In the genomic region with DNA sequence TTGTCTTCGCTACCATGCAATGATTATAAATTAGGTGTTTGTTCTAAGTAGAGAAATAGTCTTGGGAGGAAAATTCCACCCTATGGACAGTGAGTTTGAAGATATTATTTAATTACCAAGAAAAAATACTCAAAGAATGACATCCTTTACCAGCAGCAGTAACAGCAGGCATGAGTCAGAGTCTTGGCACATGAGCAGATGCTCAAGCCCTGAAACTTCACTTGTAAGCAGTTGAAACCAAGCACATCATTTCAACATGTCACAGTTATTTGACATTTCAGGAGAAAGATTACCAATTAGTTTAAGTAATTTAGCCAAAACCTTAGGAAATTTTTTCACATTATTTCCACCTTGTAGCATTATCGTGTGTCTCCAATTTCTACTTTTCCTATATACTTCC, we compare ENCODE assay signal across 16 cellular contexts.
DNase-seq lines count a peak whose midpoint lies in the region; ATAC-seq lines count a peak whose summit lies in the region.
"Had no signal": no experiment of that assay in that cellular context is flagged by ENCODE, and none has a peak within 500 bp of the region (broad histone marks: within the 10 kb centered on the region; RNA-seq: fewer than 3 reads in every experiment).

No MANE protein-coding gene starts in this region.

- peaks cover 0 to 4% of the 10 kb centered on the region in 2 donors for H3K9me3 Mint-ChIP-seq in stimulated activated naive CD8-positive, alpha-beta T cell treated with anti-CD3 and anti-CD28 coated beads, Interleukin-15, amount 100 ng/mL, for 72 hours
- H3K9me3 Mint-ChIP-seq in naive thymus-derived CD4-positive, alpha-beta T cell, result peaks cover 0 to 15% (median 2%) of the 10 kb centered on the region in 11 donors
- H3K9me3 Mint-ChIP-seq: memory B cell had no signal

- no peaks in the 10 kb centered on the region for H3K4me1 ChIP-seq in naive thymus-derived CD4-positive, alpha-beta T cell (ENCODE audit: control insufficient read depth in 2 of 2, insufficient read depth in 2 of 2, low read length in 2 of 2)
- H3K4me1 ChIP-seq: body of pancreas, testis had no signal

- intact Hi-C loops in naive thymus-derived CD4-positive, alpha-beta T cell (cut with micrococcal nuclease), result no loop called here

- H3K27me3 ChIP-seq in naive thymus-derived CD4-positive, alpha-beta T cell (ENCODE audit: control insufficient read depth in 2 of 2, insufficient read depth in 2 of 2, low read length in 2 of 2), result no peaks in the 10 kb centered on the region
- H3K27me3 ChIP-seq: body of pancreas, testis had no signal

- no peak overlapping the region for H3K27ac ChIP-seq in naive thymus-derived CD4-positive, alpha-beta T cell (ENCODE audit: low read depth, low read length)
- H3K27ac ChIP-seq: body of pancreas, testis had no signal

- H3K4me3 Mint-ChIP-seq in stimulated activated naive CD8-positive, alpha-beta T cell treated with anti-CD3 and anti-CD28 coated beads, Interleukin-15, amount 100 ng/mL, for 72 hours, result no peak overlapping the region
- no peak overlapping the region for H3K4me3 Mint-ChIP-seq in naive thymus-derived CD4-positive, alpha-beta T cell
- H3K4me3 Mint-ChIP-seq: HFFc6, memory B cell had no signal

- ATAC-seq in stimulated activated naive CD8-positive, alpha-beta T cell treated with anti-CD3 and anti-CD28 coated beads, Interleukin-15, amount 100 ng/mL, for 72 hours, result no peak
- no peak for ATAC-seq in naive thymus-derived CD4-positive, alpha-beta T cell
- ATAC-seq: body of pancreas had no signal

- no peak overlapping the region for H3K27ac Mint-ChIP-seq in stimulated activated naive CD8-positive, alpha-beta T cell treated with anti-CD3 and anti-CD28 coated beads, Interleukin-15, amount 100 ng/mL, for 72 hours
- H3K27ac Mint-ChIP-seq in naive thymus-derived CD4-positive, alpha-beta T cell, result no peak overlapping the region
- H3K27ac Mint-ChIP-seq: HFFc6, memory B cell had no signal

- no peaks in the 10 kb centered on the region for H3K36me3 ChIP-seq in naive thymus-derived CD4-positive, alpha-beta T cell (ENCODE audit: control insufficient read depth in 2 of 3, insufficient read depth in 3 of 3, low read length in 3 of 3)

- H3K27me3 Mint-ChIP-seq in stimulated activated naive CD8-positive, alpha-beta T cell treated with anti-CD3 and anti-CD28 coated beads, Interleukin-15, amount 100 ng/mL, for 72 hours, result no peaks in the 10 kb centered on the region
- H3K27me3 Mint-ChIP-seq in naive thymus-derived CD4-positive, alpha-beta T cell, result peaks cover 0 to 7% (median 5%) of the 10 kb centered on the region in 5 donors

- DNase-seq in HS-27A (ENCODE audit: low read depth) (peak; percentile 19), T1000 (lab: John Stamatoyannopoulos, UW) (peak; percentile 73), fibroblast of peridontal ligament (ENCODE audit: extremely low read depth) (peak; percentile 94), stromal cell of bone marrow (ENCODE audit: low read depth) (peak; percentile 74), NOMO-1 treated with dmso at 0.1 percent for 144 hours (lab: John Stamatoyannopoulos, UW; ENCODE audit: unreplicated experiment) (no peak)
- DNase-seq in stimulated activated CD4-positive, alpha-beta T cell treated with anti-CD3 and anti-CD28 coated beads, Interleukin-4, amount 100 ng/mL, for 24 hours, result no peak
- DNase-seq in stimulated activated naive CD8-positive, alpha-beta T cell treated with anti-CD3 and anti-CD28 coated beads, Interleukin-15, amount 100 ng/mL, for 72 hours, result no peak
- no peak for DNase-seq in naive thymus-derived CD4-positive, alpha-beta T cell
- DNase-seq: activated CD4-positive, alpha-beta T cell treated with anti-CD3 and anti-CD28 coated beads for 48 hours; body of pancreas; COR-L47; HFFc6; NCI-H2227 treated with DMSO at 0.1 percent for 48 hours; occipital lobe; testis had no signal

- H3K36me3 Mint-ChIP-seq in naive thymus-derived CD4-positive, alpha-beta T cell, result no peaks in the 10 kb centered on the region
- H3K36me3 Mint-ChIP-seq: memory B cell had no signal

- POLR2A ChIA-PET in naive thymus-derived CD4-positive, alpha-beta T cell (lab: Charles Lee), result no interaction called here

- no peak overlapping the region for H3K4me3 ChIP-seq in naive thymus-derived CD4-positive, alpha-beta T cell (ENCODE audit: low read length)
- H3K4me3 ChIP-seq: body of pancreas, testis had no signal

- H3K9me3 ChIP-seq in naive thymus-derived CD4-positive, alpha-beta T cell (ENCODE audit: control insufficient read depth in 2 of 3, low read length in 3 of 3), result no peaks in the 10 kb centered on the region
- H3K9me3 ChIP-seq: body of pancreas, testis had no signal

- CTCF ChIA-PET in naive thymus-derived CD4-positive, alpha-beta T cell (lab: Charles Lee), result no interaction called here

- no peaks in the 10 kb centered on the region for H3K4me1 Mint-ChIP-seq in stimulated activated naive CD8-positive, alpha-beta T cell treated with anti-CD3 and anti-CD28 coated beads, Interleukin-15, amount 100 ng/mL, for 72 hours
- H3K4me1 Mint-ChIP-seq in naive thymus-derived CD4-positive, alpha-beta T cell, result no peaks in the 10 kb centered on the region
- H3K4me1 Mint-ChIP-seq: memory B cell had no signal

Comparison
In these comparisons a context has a peak if more than half of its experiments do, and no peak if none do; other contexts are left out.
1. DNase-seq: peak in HS-27A (single experiment), T1000 (single experiment), fibroblast of peridontal ligament (single experiment) and stromal cell of bone marrow (single experiment); none in NOMO-1 treated with dmso at 0.1 percent for 144 hours (single experiment), stimulated activated CD4-positive, alpha-beta T cell treated with anti-CD3 and anti-CD28 coated beads, Interleukin-4, amount 100 ng/mL, for 24 hours (single experiment), stimulated activated naive CD8-positive, alpha-beta T cell treated with anti-CD3 and anti-CD28 coated beads, Interleukin-15, amount 100 ng/mL, for 72 hours (0 of 2) and naive thymus-derived CD4-positive, alpha-beta T cell (0 of 9).